Comparison of ENCODE assay signal across 30 cellular contexts in genomic region chr14:97005908-97006307, GRCh38.
"Had no signal": no experiment of that assay in that cellular context is flagged by ENCODE, and none has a peak within 500 bp of the region (broad histone marks: within the 10 kb centered on the region; RNA-seq: fewer than 3 reads in every experiment).

No MANE protein-coding gene starts in this region.

- H3K4me3 Mint-ChIP-seq: activated CD4-positive, alpha-beta T cell treated with anti-CD3 and anti-CD28 coated beads for 36 hours; activated CD4-positive, alpha-beta T cell treated with anti-CD3 and anti-CD28 coated beads, Interleukin-2, amount 10 ng/mL, durations not matched to agents 7 days and 5 days; activated CD8-positive, alpha-beta T cell treated with anti-CD3 and anti-CD28 coated beads, Interleukin-2, amount 10 ng/mL, durations not matched to agents 7 days and 5 days; activated naive CD4-positive, alpha-beta T cell treated with anti-CD3 and anti-CD28 coated beads for 36 hours; activated T-cell treated with anti-CD3 and anti-CD28 coated beads, Interleukin-2, amount 50 U/mL, for 24 hours; T-helper 1 cell treated with Interleukin-12 subunit alpha and Interleukin-12 subunit beta and Interleukin-4 antibody, amounts not matched to agents 30 μg/mL and 1 μg/mL, for 36 hours; T-helper 2 cell treated with Interferon-gamma antibody and Interleukin-4, amounts not matched to agents 5 μg/mL and 100 μg/mL, for 36 hours; WTC11 had no signal

- H3K27me3 Mint-ChIP-seq: activated CD4-positive, alpha-beta T cell treated with anti-CD3 and anti-CD28 coated beads, Interleukin-2, amount 10 ng/mL, durations not matched to agents 7 days and 5 days; activated T-cell treated with anti-CD3 and anti-CD28 coated beads, Interleukin-2, amount 50 U/mL, for 24 hours had no signal

- H3K9me3 Mint-ChIP-seq: activated naive CD4-positive, alpha-beta T cell treated with anti-CD3 and anti-CD28 coated beads for 36 hours had no signal

- H3K36me3 Mint-ChIP-seq: activated naive CD4-positive, alpha-beta T cell treated with anti-CD3 and anti-CD28 coated beads, Interleukin-2, amount 50 U/mL, for 72 hours had no signal

- DNase-seq: activated CD4-positive, alpha-beta T cell treated with anti-CD3 and anti-CD28 coated beads for 36 hours; activated CD4-positive, alpha-beta T cell treated with anti-CD3 and anti-CD28 coated beads, Interleukin-2, amount 10 ng/mL, durations not matched to agents 7 days and 5 days; activated CD4-positive, alpha-beta T cell treated with anti-CD3 and anti-CD28 coated beads, Interleukin-2, amount 50 U/mL, for 48 hours; activated CD8-positive, alpha-beta T cell treated with anti-CD3 and anti-CD28 coated beads, Interleukin-2, amount 10 ng/mL, durations not matched to agents 7 days and 5 days; activated gamma-delta T cell treated with Interleukin-2 at 50 U/mL for 16 hours; activated naive CD4-positive, alpha-beta T cell treated with anti-CD3 and anti-CD28 coated beads for 36 hours; activated T-cell treated with anti-CD3 and anti-CD28 coated beads, Interleukin-2, amount 50 U/mL, for 24 hours; adrenal gland; body of pancreas; Karpas-422; KBM-7; NCI-H1105; NCI-H1417 treated with DMSO at 0.1 percent for 48 hours; NCI-H2029; NCI-H2227 treated with DMSO at 0.1 percent for 48 hours; NCI-H446; NCI-H510A treated with DMSO at 0.1 percent for 48 hours; NCI-H526 treated with DMSO at 0.1 percent for 48 hours; NCI-H774; SHP77; SJCRH30 had no signal

- FAIRE-seq: astrocyte, TTC549 had no signal

- H3K27ac Mint-ChIP-seq: activated CD4-positive, alpha-beta T cell treated with anti-CD3 and anti-CD28 coated beads for 36 hours; activated CD4-positive, alpha-beta T cell treated with anti-CD3 and anti-CD28 coated beads, Interleukin-2, amount 10 ng/mL, durations not matched to agents 7 days and 5 days; activated CD8-positive, alpha-beta T cell treated with anti-CD3 and anti-CD28 coated beads, Interleukin-2, amount 10 ng/mL, durations not matched to agents 7 days and 5 days; activated naive CD4-positive, alpha-beta T cell treated with anti-CD3 and anti-CD28 coated beads for 36 hours; activated naive CD4-positive, alpha-beta T cell treated with anti-CD3 and anti-CD28 coated beads, Interleukin-2, amount 50 U/mL, for 72 hours; activated T-cell treated with anti-CD3 and anti-CD28 coated beads, Interleukin-2, amount 50 U/mL, for 24 hours; activated T-helper 2 cell treated with anti-CD3 and anti-CD28 coated beads, Interferon-gamma antibody, Interleukin-2, Interleukin-4, amounts not matched to agents 10 μg/mL and 5 μg/mL and 100 μg/mL, durations not matched to agents 14 hours and 24 hours and 36 hours; T-helper 1 cell treated with Interleukin-12 subunit alpha and Interleukin-12 subunit beta and Interleukin-4 antibody, amounts not matched to agents 30 μg/mL and 1 μg/mL, for 36 hours; T-helper 2 cell treated with Interferon-gamma antibody and Interleukin-4, amounts not matched to agents 5 μg/mL and 100 μg/mL, for 36 hours; WTC11 had no signal

- ATAC-seq: activated CD4-positive, alpha-beta T cell treated with anti-CD3 and anti-CD28 coated beads for 36 hours; activated CD4-positive, CD25-positive, alpha-beta regulatory T cell treated with anti-CD3 and anti-CD28 coated beads, Interleukin-2, amount 50 U/mL, for 24 hours; activated CD8-positive, alpha-beta T cell treated with anti-CD3 and anti-CD28 coated beads, Interleukin-2, amount 10 ng/mL, durations not matched to agents 7 days and 5 days; activated naive CD4-positive, alpha-beta T cell treated with anti-CD3 and anti-CD28 coated beads, Interleukin-2, amount 50 U/mL, for 72 hours; body of pancreas; Panc1; WTC11 had no signal

- H3K4me1 Mint-ChIP-seq: activated CD4-positive, alpha-beta T cell treated with anti-CD3 and anti-CD28 coated beads for 36 hours; activated CD4-positive, alpha-beta T cell treated with anti-CD3 and anti-CD28 coated beads, Interleukin-2, amount 10 ng/mL, durations not matched to agents 7 days and 5 days had no signal
